ENCODE assay signal across 1 cellular context in genomic region chr15:75042730-75043508, GRCh38.
TF ChIP-seq lines count a peak whose summit lies in the region.

No MANE protein-coding gene starts in this region.

TF ChIP-seq in GM12878, 131 proteins besides CTCF, POLR2A, EP300 and RAD21 (continued from another document and continues in another):
- TF ChIP-seq ZBTB33 (IDR thresholded peaks at IDR 0.05) (peak; percentile 39; the same call in 1 of the 2 replicates), CBX5 (IDR thresholded peaks at IDR 0.05; ENCODE audit: low read depth) (no peak), HDAC2 (IDR thresholded peaks at IDR 0.05) (no peak), MEF2A (IDR thresholded peaks at IDR 0.05; ENCODE audit: insufficient read depth, low read depth, low read length) (peak; percentile 65), POLR2AphosphoS5 (IDR thresholded peaks at IDR 0.05; ENCODE audit: low read length) (peak; percentile 95), TAF1 (IDR thresholded peaks at IDR 0.05; ENCODE audit: borderline replicate concordance, low read depth, low read length) (0 out of 2 replicates have a peak, but pooled peaks have one; percentile 75), NR2F1 (conservative IDR thresholded peaks at IDR 0.05) (peak; percentile 100), NRF1 (conservative IDR thresholded peaks at IDR 0.05; ENCODE audit: low read depth, low read length) (no peak; the same call in 1 of the 2 replicates), ZNF622 (IDR thresholded peaks at IDR 0.05) (no peak), ZNF217 (IDR thresholded peaks at IDR 0.05) (peak; percentile 64; the same call in 1 of the 2 replicates), SUZ12 (IDR thresholded peaks at IDR 0.05; ENCODE audit: unreplicated experiment) (no peak), NKRF (conservative IDR thresholded peaks at IDR 0.05) (no peak; the same call in none of the 2 replicates), NBN (IDR thresholded peaks at IDR 0.05) (peak; percentile 98; the same call in 1 of the 2 replicates), PBX3 (IDR thresholded peaks at IDR 0.05; ENCODE audit: insufficient replicate concordance, low read depth, low read length) (peak; percentile 76), CHD1 (IDR thresholded peaks at IDR 0.05; ENCODE audit: low read depth, low read length) (no peak), BCL3 (IDR thresholded peaks at IDR 0.05; ENCODE audit: borderline replicate concordance, insufficient read depth, low read depth, low read length, poor library complexity, severe bottlenecking) (peak; percentile 94), ZBTB40 (IDR thresholded peaks at IDR 0.05; ENCODE audit: borderline replicate concordance) (no peak), SKIL (IDR thresholded peaks at IDR 0.05; ENCODE audit: low read depth, poor library complexity, severe bottlenecking) (peak; percentile 98), BACH1 (IDR thresholded peaks at IDR 0.05; ENCODE audit: borderline replicate concordance) (peak; percentile 96), MAX (IDR thresholded peaks at IDR 0.05; ENCODE audit: low read depth, low read length) (peak; percentile 90), RELB (IDR thresholded peaks at IDR 0.05; ENCODE audit: low read depth) (peak; percentile 90), YY1 (IDR thresholded peaks at IDR 0.05; ENCODE audit: low read depth, low read length) (peak; percentile 59), CHD4 (IDR thresholded peaks at IDR 0.05) (no peak), MLLT1 (IDR thresholded peaks at IDR 0.05) (peak; percentile 69), IRF4 (IDR thresholded peaks at IDR 0.05; ENCODE audit: low read depth, low read length) (peak; percentile 98), SIX5 (IDR thresholded peaks at IDR 0.05; ENCODE audit: low read depth, low read length, severe bottlenecking) (no peak), KLF5 (IDR thresholded peaks at IDR 0.05; ENCODE audit: partially characterized antibody) (peak; percentile 91), POU2F2 (IDR thresholded peaks at IDR 0.05; ENCODE audit: borderline replicate concordance, low read depth, low read length) (peak; percentile 93; the same call in 2 of the 3 replicates), USF2 (IDR thresholded peaks at IDR 0.05; ENCODE audit: borderline replicate concordance, low read depth, low read length) (no peak), ESRRA (IDR thresholded peaks at IDR 0.05; ENCODE audit: low read length) (peak; percentile 57; the same call in 1 of the 2 replicates), ZNF274 (IDR thresholded peaks at IDR 0.05; ENCODE audit: insufficient read depth, insufficient read length) (no peak), NFXL1 (IDR thresholded peaks at IDR 0.05; ENCODE audit: borderline replicate concordance) (no peak), ZSCAN29 (IDR thresholded peaks at IDR 0.05) (peak; percentile 63; the same call in 1 of the 2 replicates), CREM (IDR thresholded peaks at IDR 0.05; ENCODE audit: low read depth) (peak; percentile 94), CHD2 (IDR thresholded peaks at IDR 0.05; ENCODE audit: borderline replicate concordance, low read depth, low read length) (peak; percentile 91), FOXK2 (IDR thresholded peaks at IDR 0.05) (peak; percentile 76), RAD51 (IDR thresholded peaks at IDR 0.05) (peak; percentile 31; the same call in 1 of the 2 replicates), ZBTB11 (CRISPR knock-in tag; IDR thresholded peaks at IDR 0.05) (peak; percentile 30; the same call in 1 of the 2 replicates)
